20 cellular contexts compared by ENCODE assay signal in the genomic region with DNA sequence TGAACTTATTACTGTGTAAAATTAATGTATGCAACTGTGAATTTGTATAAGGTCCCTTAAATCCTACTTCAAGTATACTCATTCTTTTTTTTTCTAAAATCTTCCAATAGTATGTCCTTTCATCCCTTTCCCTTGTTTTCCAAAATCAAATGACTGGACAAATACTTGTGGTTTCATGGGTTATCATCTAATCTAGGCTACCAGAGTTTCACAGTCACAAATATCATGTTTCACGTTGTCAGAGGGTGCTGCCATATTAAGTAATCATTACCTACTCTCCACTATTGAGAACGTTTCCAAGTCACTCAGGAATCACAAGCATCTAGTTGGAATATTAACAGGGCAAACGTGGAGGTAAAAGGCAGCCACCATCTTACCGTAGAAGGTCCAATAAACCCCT.
DNase-seq lines count a peak whose midpoint lies in the region; ATAC-seq, FAIRE-seq and TF ChIP-seq lines count a peak whose summit lies in the region.
"Had no signal": no experiment of that assay in that cellular context is flagged by ENCODE, and none has a peak within 500 bp of the region (broad histone marks: within the 10 kb centered on the region; RNA-seq: fewer than 3 reads in every experiment).

No MANE protein-coding gene starts in this region.

- H2BK5ac ChIP-seq in mesenchymal stem cell (ENCODE audit: low read depth, low read length, poor library complexity, severe bottlenecking) (no peak overlapping the region), H9 (ENCODE audit: insufficient read length, low read length) (no peak overlapping the region)

- H4K5ac ChIP-seq in H9 (ENCODE audit: insufficient read length, low read depth, low read length), result no peak overlapping the region

- H3K27ac Mint-ChIP-seq in H9, result no peak overlapping the region
- H3K27ac Mint-ChIP-seq: activated CD8-positive, alpha-beta memory T cell treated with anti-CD3 and anti-CD28 coated beads, Interleukin-2, amount 10 ng/mL, durations not matched to agents 7 days and 5 days; endodermal cell; T-helper 2 cell treated with Interferon-gamma antibody and Interleukin-4, amounts not matched to agents 5 μg/mL and 100 μg/mL, for 36 hours had no signal

- TF ChIP-seq CTCF in BE2C (IDR thresholded peaks at IDR 0.05; ENCODE audit: low read depth, low read length), result no peak
- TF ChIP-seq CTCF in H9 (conservative IDR thresholded peaks at IDR 0.05), result no peak

- H3K56ac ChIP-seq in H9 (ENCODE audit: insufficient read length, low read depth, low read length), result no peak overlapping the region

- H2BK120ac ChIP-seq in mesenchymal stem cell (ENCODE audit: low read depth, low read length) (no peak overlapping the region), H9 (ENCODE audit: low read depth, low read length, poor library complexity, severe bottlenecking) (no peak overlapping the region)

- no peaks in the 10 kb centered on the region for H3K79me2 ChIP-seq in H9 (ENCODE audit: insufficient read depth, low read length)
- H3K79me2 ChIP-seq: parathyroid adenoma had no signal

- peaks cover 11 to 12% of the 10 kb centered on the region in 2 experiments for H3K4me1 Mint-ChIP-seq in H9
- H3K4me1 Mint-ChIP-seq: activated CD8-positive, alpha-beta memory T cell treated with anti-CD3 and anti-CD28 coated beads, Interleukin-2, amount 10 ng/mL, durations not matched to agents 7 days and 5 days had no signal

- no peak for ATAC-seq in HG03469 (IDR thresholded peaks at IDR 0.05; ENCODE audit: unreplicated experiment)
- ATAC-seq: activated CD8-positive, alpha-beta memory T cell treated with anti-CD3 and anti-CD28 coated beads, Interleukin-2, amount 10 ng/mL, durations not matched to agents 7 days and 5 days had no signal

- WGBS in mesenchymal stem cell, result 72% methylated on average over 4 of the region's 4 CpGs
- no CpG with 5 or more reads among the region's 4 CpGs for WGBS in H9 (ENCODE audit: extremely low coverage, insufficient read length, low lambda C conversion rate)

- no peaks in the 10 kb centered on the region for H3K23me2 ChIP-seq in H9 (ENCODE audit: insufficient read length, low read depth, low read length, poor library complexity, severe bottlenecking)

- H3K4ac ChIP-seq in mesenchymal stem cell (ENCODE audit: low read depth in 1 of 2, low read length in 2 of 2) (no peak overlapping the region), H9 (ENCODE audit: low read depth, low read length) (no peak overlapping the region)

- no peak overlapping the region for H2AK5ac ChIP-seq in mesenchymal stem cell (ENCODE audit: low read length, severe bottlenecking)
- H2AK5ac ChIP-seq in H9 (ENCODE audit: insufficient read length, low read length), result no peak overlapping the region

- no peak overlapping the region for H3K23ac ChIP-seq in mesenchymal stem cell (ENCODE audit: low read length in 2 of 2)
- H3K23ac ChIP-seq in H9 (ENCODE audit: insufficient read length, low read depth, low read length), result no peak overlapping the region

- H3K36me3 ChIP-seq in BE2C (no peaks in the 10 kb centered on the region), mesenchymal stem cell (ENCODE audit: control insufficient read depth in 1 of 2, insufficient read depth in 2 of 2, low read depth in 1 of 2, low read length in 2 of 2) (no peaks in the 10 kb centered on the region)
- H3K36me3 ChIP-seq: HAP-1, suprapubic skin had no signal

- H3K4me2 ChIP-seq in mesenchymal stem cell (ENCODE audit: low read length, poor library complexity, severe bottlenecking) (no peak overlapping the region), H9 (ENCODE audit: insufficient read depth, insufficient read length, low read length) (no peak overlapping the region)
- H3K4me2 ChIP-seq: smooth muscle cell had no signal

- H3K9ac ChIP-seq in mesenchymal stem cell (ENCODE audit: low read length) (no peak overlapping the region), H9 (ENCODE audit: extremely low read depth, insufficient read length, low read length) (no peak overlapping the region)
- H3K9ac ChIP-seq: parathyroid adenoma had no signal

- no peak overlapping the region for H4K8ac ChIP-seq in mesenchymal stem cell (ENCODE audit: low read length)
- H4K8ac ChIP-seq in H9 (replicated peaks; ENCODE audit: insufficient read length, low read depth, low read length), result no peak overlapping the region

- H2BK15ac ChIP-seq in mesenchymal stem cell (ENCODE audit: low read depth, poor library complexity, severe bottlenecking) (no peak overlapping the region), H9 (ENCODE audit: low read depth, low read length) (no peak overlapping the region)

- H2BK20ac ChIP-seq in H9 (ENCODE audit: low read depth, low read length, poor library complexity, severe bottlenecking), result no peak overlapping the region

- H2BK12ac ChIP-seq in mesenchymal stem cell (ENCODE audit: low read length in 2 of 2) (no peak overlapping the region), H9 (ENCODE audit: insufficient read length, low read depth, low read length) (no peak overlapping the region)

- H3K4me1 ChIP-seq in BE2C (peaks cover 24% of the 10 kb centered on the region), mesenchymal stem cell (ENCODE audit: control insufficient read depth, insufficient read depth, low read depth, low read length) (no peaks in the 10 kb centered on the region), H9 (ENCODE audit: insufficient read depth, low read length) (no peaks in the 10 kb centered on the region; the same call in 1 of the 2 replicates)
- H3K4me1 ChIP-seq: parathyroid adenoma, suprapubic skin had no signal

- no peaks in the 10 kb centered on the region for H3K27me3 Mint-ChIP-seq in H9 (ENCODE audit: low read depth)
- H3K27me3 Mint-ChIP-seq: activated CD8-positive, alpha-beta memory T cell treated with anti-CD3 and anti-CD28 coated beads, Interleukin-2, amount 10 ng/mL, durations not matched to agents 7 days and 5 days had no signal

- H2AFZ ChIP-seq in mesenchymal stem cell (ENCODE audit: low read depth, low read length) (no peak overlapping the region), H9 (ENCODE audit: low read length) (no peak overlapping the region)
- H2AFZ ChIP-seq: parathyroid adenoma had no signal

- H3K27ac ChIP-seq in mesenchymal stem cell (ENCODE audit: low read length, poor library complexity, severe bottlenecking), result peak overlapping the region; percentile 67
- no peak overlapping the region for H3K27ac ChIP-seq in H9 (ENCODE audit: insufficient read length, low read depth, low read length)
- H3K27ac ChIP-seq: parathyroid adenoma, suprapubic skin had no signal

- no peak overlapping the region for H4K91ac ChIP-seq in mesenchymal stem cell (ENCODE audit: low read length)
- no peak overlapping the region for H4K91ac ChIP-seq in H9 (ENCODE audit: insufficient read length, low read depth, low read length)

- peaks cover 0 to 6% (median under 1%) of the 10 kb centered on the region in 3 experiments; a peak in 4 of 7 replicates for H3K36me3 Mint-ChIP-seq in H9 (ENCODE audit: insufficient read depth in 1 of 3, low read depth in 3 of 3)
- H3K36me3 Mint-ChIP-seq: activated CD8-positive, alpha-beta memory T cell treated with anti-CD3 and anti-CD28 coated beads, Interleukin-2, amount 10 ng/mL, durations not matched to agents 7 days and 5 days had no signal

- no peaks in the 10 kb centered on the region for H4K20me1 ChIP-seq in H9 (ENCODE audit: control insufficient read depth, insufficient read depth, insufficient read length)

- H3K9me3 ChIP-seq in BE2C (no peaks in the 10 kb centered on the region), mesenchymal stem cell (ENCODE audit: control insufficient read depth, low read length) (peaks cover 8% of the 10 kb centered on the region), H9 (ENCODE audit: control insufficient read depth, low read depth, low read length) (no peaks in the 10 kb centered on the region)
- H3K9me3 ChIP-seq: HAP-1, suprapubic skin had no signal

- no peak overlapping the region for H3K4me3 Mint-ChIP-seq in H9
- H3K4me3 Mint-ChIP-seq: activated CD8-positive, alpha-beta memory T cell treated with anti-CD3 and anti-CD28 coated beads, Interleukin-2, amount 10 ng/mL, durations not matched to agents 7 days and 5 days; endodermal cell; T-helper 2 cell treated with Interferon-gamma antibody and Interleukin-4, amounts not matched to agents 5 μg/mL and 100 μg/mL, for 36 hours had no signal

- H3K9me3 Mint-ChIP-seq in H9, result peaks cover 0 to 4% of the 10 kb centered on the region in 2 experiments; a peak in 4 of 5 replicates

- H3K79me1 ChIP-seq in mesenchymal stem cell (replicated peaks; ENCODE audit: low read length, poor library complexity, severe bottlenecking) (no peaks in the 10 kb centered on the region), H9 (ENCODE audit: insufficient read depth, low read depth, low read length, poor library complexity, severe bottlenecking) (no peaks in the 10 kb centered on the region)

- FAIRE-seq in HTR-8/SVneo (lab: Jason Lieb, UNC), result no peak

- H3K14ac ChIP-seq in mesenchymal stem cell (ENCODE audit: low read length in 2 of 2), result no peak overlapping the region
- no peak overlapping the region for H3K14ac ChIP-seq in H9 (ENCODE audit: insufficient read depth, low read length)

- H3K27me3 ChIP-seq in BE2C (no peaks in the 10 kb centered on the region), mesenchymal stem cell (ENCODE audit: control insufficient read depth in 1 of 2, insufficient read depth in 1 of 2, low read length in 2 of 2) (no peaks in the 10 kb centered on the region), H9 (ENCODE audit: insufficient read depth, low read length) (no peaks in the 10 kb centered on the region)
- H3K27me3 ChIP-seq: suprapubic skin had no signal

- peak overlapping the region; percentile 2; the same call in 1 of the 2 replicates for H3K4me3 ChIP-seq in BE2C (ENCODE audit: low read depth, low read length)
- no peak overlapping the region for H3K4me3 ChIP-seq in mesenchymal stem cell (ENCODE audit: insufficient read depth in 1 of 2, low read depth in 1 of 2, low read length in 2 of 2)
- H3K4me3 ChIP-seq: HAP-1, smooth muscle cell, suprapubic skin had no signal

- no peak for DNase-seq in BE2C
- peak; percentile 5 for DNase-seq in HTR-8/SVneo (ENCODE audit: insufficient read length, low spot score)
- peak; percentile 37 for DNase-seq in astrocyte of the hippocampus (ENCODE audit: low read depth, low spot score)
- DNase-seq in mesenchymal stem cell, result no peak
- DNase-seq in 8988T, result no peak
- no peak for DNase-seq in H9
- no peak for DNase-seq in GOT3 (lab: John Stamatoyannopoulos, UW)
- DNase-seq: activated CD4-positive, CD25-positive, alpha-beta regulatory T cell treated with anti-CD3 and anti-CD28 coated beads, Interleukin-2, amount 50 U/mL, for 72 hours; activated CD8-positive, alpha-beta memory T cell treated with anti-CD3 and anti-CD28 coated beads, Interleukin-2, amount 10 ng/mL, durations not matched to agents 7 days and 5 days; cerebellar nuclear complex; endodermal cell; NCI-H2029; NCI-H446 treated with DMSO at 0.1 percent for 48 hours; SHP77 treated with DMSO at 0.1 percent for 48 hours had no signal

- H3K18ac ChIP-seq in mesenchymal stem cell (ENCODE audit: low read depth in 1 of 2, low read length in 2 of 2), result no peak overlapping the region
- H3K18ac ChIP-seq in H9 (ENCODE audit: insufficient read length, low read depth, low read length), result no peak overlapping the region

- no peak overlapping the region for H3T11ph ChIP-seq in H9 (ENCODE audit: low read length)

Comparison
In these comparisons a context has a peak if more than half of its experiments do, and no peak if none do; other contexts are left out.
1. DNase-seq: peak in HTR-8/SVneo (single experiment) and astrocyte of the hippocampus (single experiment); none in BE2C (single experiment), mesenchymal stem cell (single experiment), 8988T (single experiment), H9 (single experiment) and GOT3 (single experiment).